ENCODE assay signal across 25 cellular contexts in genomic region chr12:46506198-46506597, GRCh38.
DNase-seq lines count a peak whose midpoint lies in the region; ATAC-seq, FAIRE-seq and TF ChIP-seq lines count a peak whose summit lies in the region.
"Had no signal": no experiment of that assay in that cellular context is flagged by ENCODE, and none has a peak within 500 bp of the region (broad histone marks: within the 10 kb centered on the region; RNA-seq: fewer than 3 reads in every experiment).

No MANE protein-coding gene starts in this region.

- DNase-seq in activated naive CD8-positive, alpha-beta T cell treated with anti-CD3 and anti-CD28 coated beads, Interleukin-2, amount 50 U/mL, for 24 hours, result no peak
- no peak for DNase-seq in activated naive CD8-positive, alpha-beta T cell treated with anti-CD3 and anti-CD28 coated beads for 36 hours
- no peak for DNase-seq in GM12878 (ENCODE audit: low read depth, low spot score)
- DNase-seq in endodermal cell, result no peak
- DNase-seq in coronary artery (ENCODE audit: low spot score), result no peak
- no peak for DNase-seq in thyroid gland
- DNase-seq: ACHN; BE2C; C1 segment of cervical spinal cord; CD4-positive, alpha-beta memory T cell; CD4-positive, CD25-positive, alpha-beta regulatory T cell; CD8-positive, alpha-beta memory T cell; COR-L47; DMS 273 treated with DMSO at 0.1 percent for 48 hours; DMS153; DMS53; DMS79; DND-41; EL; GDM1 had no signal

- H3K9ac ChIP-seq in GM12878 (ENCODE audit: control insufficient read depth, insufficient read depth, low read length) (no peak overlapping the region), endodermal cell (ENCODE audit: extremely low read depth, low read length, poor library complexity, severe bottlenecking) (no peak overlapping the region)
- H3K9ac ChIP-seq: BLaER1 had no signal

- in situ Hi-C loops in GM12878 (cut with MboI), result no loop called here

- SMC1A ChIA-PET in GM12878 (lab: Charles Lee; ENCODE audit: uncharacterized antibody, unreplicated experiment), result interaction anchor here (1.2 kb wide), 1 partner anchor 8 kb away, joined by 5 read pairs; no protein-coding TSS in a partner anchor

- H3K4me3 ChIP-seq in HEK293 (ENCODE audit: low read depth, low read length) (no peak overlapping the region), GM12878 (no peak overlapping the region), endodermal cell (ENCODE audit: low read length) (no peak overlapping the region), coronary artery (no peak overlapping the region), thyroid gland (replicated peaks in 1 of 3) (no peak overlapping the region)
- H3K4me3 ChIP-seq: BLaER1 had no signal

- H3K4me1 ChIP-seq in HEK293 (ENCODE audit: control insufficient read depth, insufficient read depth, low read length), result no peaks in the 10 kb centered on the region
- no peaks in the 10 kb centered on the region for H3K4me1 ChIP-seq in GM12878 (ENCODE audit: control insufficient read depth, insufficient read depth, low read length)
- H3K4me1 ChIP-seq in endodermal cell (ENCODE audit: control insufficient read depth, insufficient read depth, low read length), result no peaks in the 10 kb centered on the region
- no peaks in the 10 kb centered on the region for H3K4me1 ChIP-seq in thyroid gland

- H3K36me3 ChIP-seq in HEK293 (ENCODE audit: control insufficient read depth in 2 of 2, insufficient read depth in 1 of 2, low read length in 2 of 2) (no peaks in the 10 kb centered on the region), GM12878 (ENCODE audit: control insufficient read depth in 2 of 2, insufficient read depth in 2 of 2, low read length in 1 of 2) (no peaks in the 10 kb centered on the region), endodermal cell (ENCODE audit: control insufficient read depth, insufficient read depth, low read length) (no peaks in the 10 kb centered on the region), thyroid gland (no peaks in the 10 kb centered on the region)
- H3K36me3 ChIP-seq: BE2C, BLaER1 had no signal

- TF ChIP-seq CTCF in HEK293 (tag by site-specific recombination; IDR thresholded peaks at IDR 0.05) (no peak), GM12878 (IDR thresholded peaks at IDR 0.05 in 2 of 3, conservative IDR thresholded peaks at IDR 0.05 in 1 of 3; ENCODE audit: control insufficient read depth in 2 of 3, extremely low read depth in 1 of 3, insufficient read depth in 1 of 3, low read depth in 3 of 3, low read length in 3 of 3) (no peak), endodermal cell (conservative IDR thresholded peaks at IDR 0.05) (no peak), coronary artery (IDR thresholded peaks at IDR 0.05) (no peak), thyroid gland (IDR thresholded peaks at IDR 0.05) (no peak)

- H3K79me2 ChIP-seq in GM12878 (ENCODE audit: control insufficient read depth, insufficient read depth, low read length), result no peaks in the 10 kb centered on the region

- H3K4me1 Mint-ChIP-seq in activated naive CD8-positive, alpha-beta T cell treated with anti-CD3 and anti-CD28 coated beads, Interleukin-2, amount 50 U/mL, for 24 hours, result peaks cover 6% of the 10 kb centered on the region
- no peaks in the 10 kb centered on the region for H3K4me1 Mint-ChIP-seq in activated naive CD8-positive, alpha-beta T cell treated with anti-CD3 and anti-CD28 coated beads for 36 hours
- H3K4me1 Mint-ChIP-seq in endodermal cell, result no peaks in the 10 kb centered on the region
- H3K4me1 Mint-ChIP-seq: CD14-positive monocyte; CD4-positive, alpha-beta memory T cell; CD8-positive, alpha-beta memory T cell had no signal

- H3K27ac Mint-ChIP-seq in activated naive CD8-positive, alpha-beta T cell treated with anti-CD3 and anti-CD28 coated beads, Interleukin-2, amount 50 U/mL, for 24 hours, result peak overlapping the region; percentile 17
- no peak overlapping the region for H3K27ac Mint-ChIP-seq in activated naive CD8-positive, alpha-beta T cell treated with anti-CD3 and anti-CD28 coated beads for 36 hours
- no peak overlapping the region for H3K27ac Mint-ChIP-seq in endodermal cell
- H3K27ac Mint-ChIP-seq: CD14-positive monocyte had no signal

- no peak for TF ChIP-seq POLR2A in GM12878 (IDR thresholded peaks at IDR 0.05; ENCODE audit: low read depth, low read length)
- no peak for TF ChIP-seq POLR2A in thyroid gland (IDR thresholded peaks at IDR 0.05)

- H3K9me3 ChIP-seq in HEK293 (ENCODE audit: control insufficient read depth, insufficient read depth, low read depth, low read length), result no peaks in the 10 kb centered on the region
- peaks cover 12% of the 10 kb centered on the region for H3K9me3 ChIP-seq in GM12878 (replicated peaks; ENCODE audit: control insufficient read depth, insufficient read depth, low read length)
- peaks cover 32% of the 10 kb centered on the region for H3K9me3 ChIP-seq in endodermal cell (ENCODE audit: control insufficient read depth, low read length)
- H3K9me3 ChIP-seq in thyroid gland, result no peaks in the 10 kb centered on the region
- H3K9me3 ChIP-seq: BE2C had no signal

- no peak for TF ChIP-seq RAD21 in GM12878 (IDR thresholded peaks at IDR 0.05; ENCODE audit: insufficient read depth, low read depth, low read length)

- WGBS in GM12878 (ENCODE audit: insufficient coverage, insufficient replicate concordance, low lambda C conversion rate, missing lambda C conversion rate), result 75% methylated on average over 2 of the region's 2 CpGs
- 92% methylated on average over 2 of the region's 2 CpGs; no CpG with 5 or more reads in 1 of the 2 experiments for WGBS in endodermal cell (ENCODE audit: insufficient coverage in 1 of 2, insufficient read length in 1 of 2), 2 experiments
- WGBS in thyroid gland, 2 donors, result 98 to 99% methylated on average over 2 of the region's 2 CpGs

- no peaks in the 10 kb centered on the region for H4K20me1 ChIP-seq in GM12878 (ENCODE audit: control insufficient read depth, insufficient read depth)
- H4K20me1 ChIP-seq: BLaER1 had no signal

- H3K9me3 Mint-ChIP-seq in activated naive CD8-positive, alpha-beta T cell treated with anti-CD3 and anti-CD28 coated beads, Interleukin-2, amount 50 U/mL, for 24 hours, result peaks cover 66% of the 10 kb centered on the region
- H3K9me3 Mint-ChIP-seq in activated naive CD8-positive, alpha-beta T cell treated with anti-CD3 and anti-CD28 coated beads for 36 hours, result peaks cover 40% of the 10 kb centered on the region
- H3K9me3 Mint-ChIP-seq in endodermal cell, result peaks cover 45% of the 10 kb centered on the region

- BruUV-seq in GM12878 (replicated peaks; lab: Mats Ljungman, UMichigan), result no TSS peak

- no peak for ATAC-seq in activated naive CD8-positive, alpha-beta T cell treated with anti-CD3 and anti-CD28 coated beads, Interleukin-2, amount 50 U/mL, for 24 hours
- no peak for ATAC-seq in GM12878

- H3K36me3 Mint-ChIP-seq in activated naive CD8-positive, alpha-beta T cell treated with anti-CD3 and anti-CD28 coated beads, Interleukin-2, amount 50 U/mL, for 24 hours (ENCODE audit: low read depth), result peaks cover 11% of the 10 kb centered on the region
- peaks cover 35% of the 10 kb centered on the region for H3K36me3 Mint-ChIP-seq in activated naive CD8-positive, alpha-beta T cell treated with anti-CD3 and anti-CD28 coated beads for 36 hours
- peaks cover 3% of the 10 kb centered on the region for H3K36me3 Mint-ChIP-seq in endodermal cell (ENCODE audit: low read depth)

- POLR2A ChIA-PET in HEK293 (lab: Yijun Ruan, JAX), result no interaction called here
- POLR2A ChIA-PET in GM12878 (lab: Charles Lee), result no interaction called here

- no peaks in the 10 kb centered on the region for H3K27me3 ChIP-seq in GM12878 (replicated peaks in 1 of 2; ENCODE audit: control insufficient read depth in 2 of 2, insufficient read depth in 2 of 2, low read length in 1 of 2)
- no peaks in the 10 kb centered on the region for H3K27me3 ChIP-seq in endodermal cell (ENCODE audit: control insufficient read depth, insufficient read depth, low read length, poor library complexity, severe bottlenecking)
- H3K27me3 ChIP-seq in thyroid gland, result no peaks in the 10 kb centered on the region
- H3K27me3 ChIP-seq: BE2C, BLaER1 had no signal

- no peaks in the 10 kb centered on the region for H3K27me3 Mint-ChIP-seq in activated naive CD8-positive, alpha-beta T cell treated with anti-CD3 and anti-CD28 coated beads, Interleukin-2, amount 50 U/mL, for 24 hours
- no peaks in the 10 kb centered on the region for H3K27me3 Mint-ChIP-seq in activated naive CD8-positive, alpha-beta T cell treated with anti-CD3 and anti-CD28 coated beads for 36 hours
- no peaks in the 10 kb centered on the region for H3K27me3 Mint-ChIP-seq in endodermal cell (ENCODE audit: insufficient read depth)
- H3K27me3 Mint-ChIP-seq: CD4-positive, alpha-beta memory T cell; CD4-positive, CD25-positive, alpha-beta regulatory T cell had no signal

- intact Hi-C loops in GM12878 (cut with micrococcal nuclease; ENCODE audit: unreplicated experiment), result no loop called here
- intact Hi-C loops in thyroid gland (cut with DNase I), result no loop called here

- CTCF ChIA-PET in HEK293 (lab: Yijun Ruan, JAX), result no interaction called here
- CTCF ChIA-PET in GM12878 (lab: Yijun Ruan, JAX), result interaction anchor here (1.1 kb wide), 1 partner anchor 381 kb away, joined by 4 read pairs; no protein-coding TSS in a partner anchor

- FAIRE-seq in GM12878 (lab: Jason Lieb, UNC), result no peak
- FAIRE-seq: GM12891 had no signal

- TF ChIP-seq EP300 in GM12878 (IDR thresholded peaks at IDR 0.05; ENCODE audit: borderline replicate concordance in 1 of 2, control insufficient read depth in 1 of 2, low read depth in 2 of 2, low read length in 2 of 2), result no peak

- RAD21 ChIA-PET in GM12878 (lab: Charles Lee; ENCODE audit: unreplicated experiment), result no interaction called here

- H2AFZ ChIP-seq in GM12878 (ENCODE audit: control insufficient read depth, low read depth, low read length), result no peak overlapping the region

- no peak overlapping the region for H3K4me3 Mint-ChIP-seq in activated naive CD8-positive, alpha-beta T cell treated with anti-CD3 and anti-CD28 coated beads, Interleukin-2, amount 50 U/mL, for 24 hours
- H3K4me3 Mint-ChIP-seq in activated naive CD8-positive, alpha-beta T cell treated with anti-CD3 and anti-CD28 coated beads for 36 hours, result no peak overlapping the region
- H3K4me3 Mint-ChIP-seq in endodermal cell, result no peak overlapping the region
- H3K4me3 Mint-ChIP-seq: CD14-positive monocyte; CD4-positive, alpha-beta memory T cell; CD4-positive, CD25-positive, alpha-beta regulatory T cell; CD8-positive, alpha-beta memory T cell had no signal

- H3K4me2 ChIP-seq in GM12878 (ENCODE audit: control insufficient read depth, insufficient read depth), result no peak overlapping the region
- H3K4me2 ChIP-seq: BLaER1 had no signal

- H3K27ac ChIP-seq in HEK293 (ENCODE audit: extremely low read depth, low read depth, low read length), result no peak overlapping the region
- no peak overlapping the region for H3K27ac ChIP-seq in GM12878 (ENCODE audit: control insufficient read depth, insufficient read depth)
- no peak overlapping the region for H3K27ac ChIP-seq in endodermal cell (ENCODE audit: low read depth, low read length)
- no peak overlapping the region for H3K27ac ChIP-seq in coronary artery
- no peak overlapping the region for H3K27ac ChIP-seq in thyroid gland
- H3K27ac ChIP-seq: 22Rv1, BLaER1 had no signal

TF ChIP-seq in HEK293, 187 proteins besides CTCF, POLR2A, EP300 and RAD21 (continues in another document):
- TF ChIP-seq ZNF600 (tag by site-specific recombination; IDR thresholded peaks at IDR 0.05), result no peak
- TF ChIP-seq ZNF791 (tag by site-specific recombination; IDR thresholded peaks at IDR 0.05), result peak; percentile 99

TF ChIP-seq in GM12878, 131 proteins besides CTCF, POLR2A, EP300 and RAD21 (continues in another document):
- TF ChIP-seq CBX5 (IDR thresholded peaks at IDR 0.05; ENCODE audit: low read depth), result peak; percentile 80; the same call in 1 of the 2 replicates
